Comparison of ENCODE assay signal across 1 cellular context in genomic region chr1:44631647-44632510, GRCh38.
TF ChIP-seq lines count a peak whose summit lies in the region.

No MANE protein-coding gene starts in this region.

TF ChIP-seq in K562, 482 proteins besides CTCF, POLR2A, EP300 and RAD21 (continued from another document and continues in another):
- TF ChIP-seq MGA (IDR thresholded peaks at IDR 0.05) (peak; percentile 59), E4F1 (CRISPR knock-in tag; IDR thresholded peaks at IDR 0.05; ENCODE audit: borderline replicate concordance) (peak; percentile 73; the same call in 1 of the 2 replicates), DEAF1 (CRISPR knock-in tag; IDR thresholded peaks at IDR 0.05) (no peak), ZNF511 (CRISPR knock-in tag; IDR thresholded peaks at IDR 0.05) (0 out of 2 replicates have a peak, but pooled peaks have one; percentile 5), SOX6 (IDR thresholded peaks at IDR 0.05) (peak; percentile 45), AFF4 (CRISPR knock-in tag; IDR thresholded peaks at IDR 0.05) (peak; percentile 36; the same call in 1 of the 2 replicates), MEF2D (tag; conservative IDR thresholded peaks at IDR 0.05; ENCODE audit: low read depth) (0 out of 2 replicates have a peak, but pooled peaks have one; percentile 28), HLTF (IDR thresholded peaks at IDR 0.05) (no peak; the same call in 1 of the 2 replicates), ZKSCAN8 (CRISPR knock-in tag; IDR thresholded peaks at IDR 0.05) (peak; percentile 41; the same call in 1 of the 2 replicates), C11orf30 (IDR thresholded peaks at IDR 0.05; ENCODE audit: low read depth) (peak; percentile 68; the same call in 1 of the 2 replicates), RBFOX2 (IDR thresholded peaks at IDR 0.05; ENCODE audit: low read depth, low read length) (peak; percentile 97), EGR1 (conservative IDR thresholded peaks at IDR 0.05) (peak; percentile 94), HDAC3 (IDR thresholded peaks at IDR 0.05; ENCODE audit: borderline replicate concordance, partially characterized antibody) (no peak), HSF4 (CRISPR knock-in tag; IDR thresholded peaks at IDR 0.05; ENCODE audit: borderline replicate concordance) (peak; percentile 72; the same call in 1 of the 2 replicates), ZNF282 (CRISPR knock-in tag; IDR thresholded peaks at IDR 0.05) (peak; percentile 75; the same call in 1 of the 2 replicates), MITF (IDR thresholded peaks at IDR 0.05) (peak; percentile 89), ZNF232 (CRISPR knock-in tag; IDR thresholded peaks at IDR 0.05) (no peak), ARID4B (CRISPR knock-in tag; IDR thresholded peaks at IDR 0.05) (0 out of 2 replicates have a peak, but pooled peaks have one; percentile 16), POLR2G (IDR thresholded peaks at IDR 0.05; ENCODE audit: low read depth, low read length) (peak; percentile 99), ARID2 (IDR thresholded peaks at IDR 0.05) (no peak), NONO (IDR thresholded peaks at IDR 0.05; ENCODE audit: low read depth in 2 of 2, low read length in 1 of 2) (peak; percentile 95 to 96), MTA1 (IDR thresholded peaks at IDR 0.05; ENCODE audit: borderline replicate concordance) (no peak), NR2C1 (IDR thresholded peaks at IDR 0.05) (peak; percentile 98), NR2C1 (tag; IDR thresholded peaks at IDR 0.05) (peak; percentile 99), NFE2 (IDR thresholded peaks at IDR 0.05; ENCODE audit: low read depth) (no peak), PHF8 (IDR thresholded peaks at IDR 0.05; ENCODE audit: borderline replicate concordance, low read length) (peak; percentile 91)
